ENCODE assay signal across 9 cellular contexts in genomic region chr4:83629945-83630684, GRCh38.
DNase-seq lines count a peak whose midpoint lies in the region; ATAC-seq and TF ChIP-seq lines count a peak whose summit lies in the region.
"Had no signal": no experiment of that assay in that cellular context is flagged by ENCODE, and none has a peak within 500 bp of the region (broad histone marks: within the 10 kb centered on the region; RNA-seq: fewer than 3 reads in every experiment).

No MANE protein-coding gene starts in this region.

- H3K4me3 ChIP-seq in HCT116 (replicated peaks in 1 of 2; ENCODE audit: low read depth in 1 of 2, low read length in 2 of 2) (no peak overlapping the region), fibroblast of villous mesenchyme (ENCODE audit: low read depth, low read length) (no peak overlapping the region), sigmoid colon (no peak overlapping the region)

- no peak for TF ChIP-seq RAD21 in HCT116 (IDR thresholded peaks at IDR 0.05; ENCODE audit: low read depth)

- no peak for TF ChIP-seq EP300 in sigmoid colon (IDR thresholded peaks at IDR 0.05)

- H3K79me2 ChIP-seq in HCT116 (ENCODE audit: insufficient read depth, low read length) = no peaks in the 10 kb centered on the region

- H4K20me1 ChIP-seq in HCT116 (ENCODE audit: insufficient read depth) = no peaks in the 10 kb centered on the region

- H3K9me2 ChIP-seq in HCT116 (ENCODE audit: insufficient read depth) = no peaks in the 10 kb centered on the region

- intact Hi-C loops in HCT116 (cut with micrococcal nuclease) (no loop called here), sigmoid colon (cut with DNase I) (no loop called here), posterior vena cava (cut with DNase I) (loop anchor here in 1 of 2 donors (10.0 kb wide), 1 partner anchor 115 kb away; no protein-coding TSS in a partner anchor)

- peak overlapping the region; percentile 39 for H2AFZ ChIP-seq in HCT116 (ENCODE audit: low read depth, low read length, poor library complexity, severe bottlenecking)

- WGBS in sigmoid colon, 2 donors = 17 to 34% methylated on average over 6 of the region's 6 CpGs

- CTCF ChIA-PET in HCT116 (lab: Charles Lee) = interaction anchor here (1.7 kb wide), 1 partner anchor 15 kb away, joined by 3 read pairs; no protein-coding TSS in a partner anchor

- no peak for DNase-seq in HCT116 (ENCODE audit: low read depth, low spot score)
- DNase-seq in SIG-M5 (lab: John Stamatoyannopoulos, UW) = peak; percentile 85
- peak; percentile 99 for DNase-seq in fibroblast of villous mesenchyme (ENCODE audit: low read depth)
- DNase-seq in sigmoid colon = peak; percentile 70
- no peak for DNase-seq in islet precursor cell
- no peak for DNase-seq in NCI-H146 treated with DMSO at 0.1 percent for 48 hours (lab: John Stamatoyannopoulos, UW; ENCODE audit: unreplicated experiment)
- DNase-seq in posterior vena cava (ENCODE audit: low spot score) = no peak
- no peak for DNase-seq in NCI-H1417 treated with DMSO at 0.1 percent for 48 hours (lab: John Stamatoyannopoulos, UW)
- DNase-seq: NCI-H774 had no signal

- H3K9me3 ChIP-seq in HCT116 (ENCODE audit: control insufficient read depth in 1 of 2, insufficient read depth in 1 of 2, low read depth in 1 of 2, low read length in 2 of 2) (no peaks in the 10 kb centered on the region), sigmoid colon (no peaks in the 10 kb centered on the region)

- no peak for TF ChIP-seq CTCF in HCT116 (IDR thresholded peaks at IDR 0.05 in 2 of 3, conservative IDR thresholded peaks at IDR 0.05 in 1 of 3; ENCODE audit: borderline replicate concordance in 1 of 3, insufficient read depth in 1 of 3, low read depth in 2 of 3, low read length in 2 of 3)
- TF ChIP-seq CTCF in fibroblast of villous mesenchyme (IDR thresholded peaks at IDR 0.05; ENCODE audit: insufficient read depth, low read depth, low read length) = no peak
- no peak for TF ChIP-seq CTCF in sigmoid colon (IDR thresholded peaks at IDR 0.05)

- no peak for ATAC-seq in HCT116

- H3K4me2 ChIP-seq in HCT116 (ENCODE audit: low read length) = no peak overlapping the region

- H3K36me3 ChIP-seq in HCT116 (ENCODE audit: control insufficient read depth in 1 of 2, insufficient read depth in 2 of 2, low read length in 2 of 2) (no peaks in the 10 kb centered on the region), sigmoid colon (no peaks in the 10 kb centered on the region)

- H3K4me1 ChIP-seq in HCT116 (ENCODE audit: control insufficient read depth in 1 of 2, insufficient read depth in 2 of 2, low read length in 2 of 2) (peaks cover 7 to 15% of the 10 kb centered on the region in 2 experiments), sigmoid colon (peaks cover 0 to 57% (median 45%) of the 10 kb centered on the region in 4 donors)

- BruUV-seq in HCT116 (replicated peaks; lab: Mats Ljungman, UMichigan) = no TSS peak

- H3K9ac ChIP-seq in HCT116 (ENCODE audit: low read length) = no peak overlapping the region

- H3K27me3 ChIP-seq in HCT116 (ENCODE audit: insufficient read depth, low read length) (no peaks in the 10 kb centered on the region), sigmoid colon (no peaks in the 10 kb centered on the region)

- POLR2A ChIA-PET in HCT116 (lab: Charles Lee) = no interaction called here

- H3K27ac ChIP-seq in HCT116 (ENCODE audit: low read depth, low read length) (no peak overlapping the region), sigmoid colon (peak overlapping the region; percentile 8 to 75 (median 49))

- RAD21 ChIA-PET in HCT116 (lab: Charles Lee; ENCODE audit: low non-redundant PET in 1 of 2, low total read pairs in 2 of 2, uncharacterized antibody in 2 of 2, unreplicated experiment in 2 of 2) = no interaction called here

- TF ChIP-seq POLR2A in HCT116 (IDR thresholded peaks at IDR 0.05; ENCODE audit: borderline replicate concordance, extremely low read depth, insufficient read depth, insufficient read length) (no peak), sigmoid colon (IDR thresholded peaks at IDR 0.05) (no peak)

TF ChIP-seq in HCT116, 20 proteins besides CTCF, POLR2A, EP300 and RAD21:
- no peak for TF ChIP-seq TCF7L2 (IDR thresholded peaks at IDR 0.05; ENCODE audit: borderline replicate concordance, extremely low read depth, insufficient read depth, insufficient read length)
- TF ChIP-seq CEBPB (IDR thresholded peaks at IDR 0.05; ENCODE audit: low read depth) = peak; percentile 91

Comparison
In these comparisons a context has a peak if more than half of its experiments do, and no peak if none do; other contexts are left out.
1. DNase-seq: peak in SIG-M5 (single experiment), fibroblast of villous mesenchyme (single experiment) and sigmoid colon (single experiment); none in HCT116 (single experiment), islet precursor cell (single experiment), NCI-H146 treated with DMSO at 0.1 percent for 48 hours (single experiment), posterior vena cava (single experiment) and NCI-H1417 treated with DMSO at 0.1 percent for 48 hours (single experiment).